ENCODE assay signal across 18 cellular contexts in the genomic region with DNA sequence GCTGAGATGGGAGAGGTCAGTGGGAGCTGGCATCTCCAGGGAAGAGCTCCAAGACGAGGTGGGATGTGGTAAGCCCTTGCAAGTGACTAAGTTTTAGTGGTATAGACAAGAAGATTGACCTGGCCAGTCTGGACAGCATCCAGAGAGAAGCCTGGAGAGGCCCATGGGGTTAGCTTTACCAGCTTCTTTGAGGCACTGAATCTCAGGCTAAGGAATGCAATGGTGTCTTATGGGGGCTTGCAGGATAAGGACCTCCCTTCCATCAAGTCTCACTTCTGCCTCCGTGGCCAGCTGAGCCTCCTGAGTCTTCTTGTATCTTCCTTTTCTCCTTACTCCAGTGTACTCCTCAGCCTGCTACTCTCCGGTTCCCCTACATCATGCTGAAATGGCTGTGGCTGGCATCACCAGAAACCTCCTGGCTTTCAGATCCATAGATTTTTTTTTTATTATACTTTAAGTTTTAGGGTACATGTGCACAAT.
"Had no signal": no experiment of that assay in that cellular context is flagged by ENCODE, and none has a peak within 500 bp of the region (broad histone marks: within the 10 kb centered on the region; RNA-seq: fewer than 3 reads in every experiment).

No MANE protein-coding gene starts in this region.

- H3K4me3 ChIP-seq: heart left ventricle, mucosa of descending colon, thyroid gland had no signal

- H3K9me3 ChIP-seq: mucosa of descending colon, neutrophil, thyroid gland had no signal

- H3K27ac ChIP-seq: neutrophil, thyroid gland, VCaP had no signal

- H3K27ac Mint-ChIP-seq: activated CD4-positive, alpha-beta memory T cell treated with anti-CD3 and anti-CD28 coated beads, Interleukin-2, amount 10 ng/mL, durations not matched to agents 7 days and 5 days; activated naive CD8-positive, alpha-beta T cell treated with anti-CD3 and anti-CD28 coated beads for 36 hours; brain; stimulated activated effector memory CD8-positive, alpha-beta T cell treated with anti-CD3 and anti-CD28 coated beads, Interleukin-12 subunit alpha, Interleukin-12 subunit beta, amount 100 ng/mL, for 72 hours had no signal

- H2AFZ ChIP-seq: parathyroid adenoma had no signal

- H3K36me3 Mint-ChIP-seq: brain; stimulated activated effector memory CD8-positive, alpha-beta T cell treated with anti-CD3 and anti-CD28 coated beads, Interleukin-12 subunit alpha, Interleukin-12 subunit beta, amount 100 ng/mL, for 72 hours had no signal

- H3K27me3 Mint-ChIP-seq: activated naive CD8-positive, alpha-beta T cell treated with anti-CD3 and anti-CD28 coated beads for 36 hours; effector memory CD8-positive, alpha-beta T cell; naive thymus-derived CD4-positive, alpha-beta T cell had no signal

- H3K9ac ChIP-seq: parathyroid adenoma had no signal

- H3K36me3 ChIP-seq: heart left ventricle, neutrophil, thyroid gland had no signal

- H3K27me3 ChIP-seq: heart left ventricle, neutrophil, thyroid gland had no signal

- DNase-seq: activated CD4-positive, alpha-beta memory T cell treated with anti-CD3 and anti-CD28 coated beads, Interleukin-2, amount 10 ng/mL, durations not matched to agents 7 days and 5 days; activated CD4-positive, alpha-beta T cell treated with anti-CD3 and anti-CD28 coated beads for 4 hours; activated gamma-delta T cell treated with Interleukin-2 at 50 U/mL for 16 hours; activated naive CD8-positive, alpha-beta T cell treated with anti-CD3 and anti-CD28 coated beads for 36 hours; activated T-cell treated with anti-CD3 and anti-CD28 coated beads, Interleukin-2, amount 50 U/mL, for 48 hours; dermis blood vessel endothelial cell; effector memory CD8-positive, alpha-beta T cell; heart left ventricle; mucosa of descending colon; naive thymus-derived CD4-positive, alpha-beta T cell; T1000; thyroid gland had no signal

- ATAC-seq: effector memory CD8-positive, alpha-beta T cell; heart left ventricle; left lobe of liver; mucosa of descending colon; naive thymus-derived CD4-positive, alpha-beta T cell; stimulated activated effector memory CD8-positive, alpha-beta T cell treated with anti-CD3 and anti-CD28 coated beads, Interleukin-12 subunit alpha, Interleukin-12 subunit beta, amount 100 ng/mL, for 72 hours had no signal

- H3K9me3 Mint-ChIP-seq: effector memory CD8-positive, alpha-beta T cell had no signal

- H3K4me3 Mint-ChIP-seq: activated CD4-positive, alpha-beta memory T cell treated with anti-CD3 and anti-CD28 coated beads, Interleukin-2, amount 10 ng/mL, durations not matched to agents 7 days and 5 days; activated naive CD8-positive, alpha-beta T cell treated with anti-CD3 and anti-CD28 coated beads for 36 hours; brain; effector memory CD8-positive, alpha-beta T cell; naive thymus-derived CD4-positive, alpha-beta T cell; stimulated activated effector memory CD8-positive, alpha-beta T cell treated with anti-CD3 and anti-CD28 coated beads, Interleukin-12 subunit alpha, Interleukin-12 subunit beta, amount 100 ng/mL, for 72 hours had no signal
